In the genomic region with DNA sequence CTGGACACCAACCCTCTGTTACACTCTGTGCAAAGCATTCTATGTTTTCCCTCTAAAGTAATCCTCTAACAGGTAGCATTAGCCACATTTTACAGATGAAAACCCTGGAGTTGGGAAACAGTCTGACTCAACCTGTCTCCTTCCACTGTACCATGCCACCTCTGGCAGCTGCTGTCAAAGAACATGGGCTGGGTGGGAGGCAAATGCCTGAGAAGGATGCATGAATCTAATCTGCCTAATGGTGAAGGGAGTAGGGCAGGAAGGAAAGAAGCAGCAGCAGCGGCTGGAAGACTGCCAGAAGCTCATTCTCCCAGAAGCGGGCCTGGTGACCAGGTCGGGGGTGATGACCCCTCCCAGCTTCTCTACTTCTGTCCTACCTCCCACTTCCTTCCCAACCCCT, we compare ENCODE assay signal across 32 cellular contexts. TPM values are rescaled to one million over a fixed set of nuclear protein-coding genes. Genes with fewer than 3 reads are reported as not detected.
"Had no signal": no experiment of that assay in that cellular context is flagged by ENCODE, and none has a peak within 500 bp of the region (broad histone marks: within the 10 kb centered on the region; RNA-seq: fewer than 3 reads in every experiment).

No MANE protein-coding gene starts in this region.

- H3K4me1 Mint-ChIP-seq: activated CD4-positive, alpha-beta T cell treated with anti-CD3 and anti-CD28 coated beads for 36 hours; activated CD4-positive, alpha-beta T cell treated with anti-CD3 and anti-CD28 coated beads, Interleukin-2, amount 10 ng/mL, durations not matched to agents 7 days and 5 days; activated naive CD4-positive, alpha-beta T cell treated with anti-CD3 and anti-CD28 coated beads, Interleukin-2, amount 10 ng/mL, durations not matched to agents 7 days and 5 days; activated naive CD8-positive, alpha-beta T cell treated with anti-CD3 and anti-CD28 coated beads, Interleukin-2, amount 50 U/mL, for 24 hours had no signal

- H3K27ac ChIP-seq: brain microvascular endothelial cell, cardiac muscle cell, Peyer's patch, SJSA1 had no signal

- H3K9me3 ChIP-seq: MG63, Peyer's patch, SJSA1, SK-N-SH had no signal

- H3K4me1 ChIP-seq: Peyer's patch, SJSA1 had no signal

- H3K27ac Mint-ChIP-seq: activated CD4-positive, alpha-beta T cell treated with anti-CD3 and anti-CD28 coated beads for 36 hours; activated CD8-positive, alpha-beta T cell treated with anti-CD3 and anti-CD28 coated beads, Interleukin-2, amount 10 ng/mL, durations not matched to agents 7 days and 5 days; activated naive CD4-positive, alpha-beta T cell treated with anti-CD3 and anti-CD28 coated beads, Interleukin-2, amount 10 ng/mL, durations not matched to agents 7 days and 5 days; activated naive CD8-positive, alpha-beta T cell; activated naive CD8-positive, alpha-beta T cell treated with anti-CD3 and anti-CD28 coated beads, Interleukin-2, amount 50 U/mL, for 24 hours; T-helper 1 cell treated with Interleukin-12 subunit alpha and Interleukin-12 subunit beta and Interleukin-4 antibody, amounts not matched to agents 30 μg/mL and 1 μg/mL, for 36 hours; T-helper 2 cell treated with Interferon-gamma antibody and Interleukin-4, amounts not matched to agents 5 μg/mL and 100 μg/mL, for 36 hours had no signal

- DNase-seq: activated CD4-positive, alpha-beta T cell treated with anti-CD3 and anti-CD28 coated beads for 36 hours; activated CD4-positive, alpha-beta T cell treated with anti-CD3 and anti-CD28 coated beads, Interleukin-2, amount 10 ng/mL, durations not matched to agents 7 days and 5 days; activated CD4-positive, alpha-beta T cell treated with anti-CD3 and anti-CD28 coated beads, Interleukin-2, amount 50 U/mL, for 48 hours; activated CD8-positive, alpha-beta T cell treated with anti-CD3 and anti-CD28 coated beads, Interleukin-2, amount 10 ng/mL, durations not matched to agents 7 days and 5 days; activated naive CD4-positive, alpha-beta T cell treated with anti-CD3 and anti-CD28 coated beads, Interleukin-2, amount 10 ng/mL, durations not matched to agents 7 days and 5 days; activated naive CD8-positive, alpha-beta T cell treated with anti-CD3 and anti-CD28 coated beads, Interleukin-2, amount 50 U/mL, for 24 hours; activated T-cell treated with anti-CD3 and anti-CD28 coated beads, Interleukin-2, amount 50 U/mL, for 24 hours; amniotic stem cell; aorta; brain microvascular endothelial cell; Kasumi-1; KG1; MG63; MV-4-11; NCI-H1092; NCI-H1436 treated with DMSO at 0.1 percent for 48 hours; NCI-H1694 treated with DMSO at 0.1 percent for 48 hours; NCI-H2029; NCI-H345; NK-92 treated with Interleukin-12 subunit alpha and Interleukin-12 subunit beta, amount 100 ng/mL, for 24 hours; PC-3; RPMI8226; SHP77 treated with DMSO at 0.1 percent for 48 hours; SK-N-SH had no signal

- H3K4me3 Mint-ChIP-seq: activated CD4-positive, alpha-beta T cell treated with anti-CD3 and anti-CD28 coated beads for 36 hours; activated CD4-positive, alpha-beta T cell treated with anti-CD3 and anti-CD28 coated beads, Interleukin-2, amount 10 ng/mL, durations not matched to agents 7 days and 5 days; activated CD8-positive, alpha-beta T cell treated with anti-CD3 and anti-CD28 coated beads, Interleukin-2, amount 10 ng/mL, durations not matched to agents 7 days and 5 days; activated naive CD4-positive, alpha-beta T cell treated with anti-CD3 and anti-CD28 coated beads, Interleukin-2, amount 10 ng/mL, durations not matched to agents 7 days and 5 days; activated naive CD8-positive, alpha-beta T cell; activated naive CD8-positive, alpha-beta T cell treated with anti-CD3 and anti-CD28 coated beads, Interleukin-2, amount 50 U/mL, for 24 hours; activated T-cell treated with anti-CD3 and anti-CD28 coated beads, Interleukin-2, amount 50 U/mL, for 24 hours; T-helper 1 cell treated with Interleukin-12 subunit alpha and Interleukin-12 subunit beta and Interleukin-4 antibody, amounts not matched to agents 30 μg/mL and 1 μg/mL, for 36 hours; T-helper 2 cell treated with Interferon-gamma antibody and Interleukin-4, amounts not matched to agents 5 μg/mL and 100 μg/mL, for 36 hours had no signal

- H3K27me3 ChIP-seq: brain microvascular endothelial cell, cardiac muscle cell, MG63, Peyer's patch, SJSA1 had no signal

- H3K9ac ChIP-seq: SK-N-SH had no signal

- H3K27me3 Mint-ChIP-seq: activated CD4-positive, alpha-beta T cell treated with anti-CD3 and anti-CD28 coated beads for 36 hours; activated CD4-positive, alpha-beta T cell treated with anti-CD3 and anti-CD28 coated beads, Interleukin-2, amount 10 ng/mL, durations not matched to agents 7 days and 5 days; activated naive CD4-positive, alpha-beta T cell treated with anti-CD3 and anti-CD28 coated beads, Interleukin-2, amount 10 ng/mL, durations not matched to agents 7 days and 5 days; activated naive CD8-positive, alpha-beta T cell; activated naive CD8-positive, alpha-beta T cell treated with anti-CD3 and anti-CD28 coated beads, Interleukin-2, amount 50 U/mL, for 24 hours; activated T-cell treated with anti-CD3 and anti-CD28 coated beads, Interleukin-2, amount 50 U/mL, for 24 hours had no signal

- ATAC-seq: activated CD4-positive, alpha-beta T cell treated with anti-CD3 and anti-CD28 coated beads for 36 hours; activated CD4-positive, CD25-positive, alpha-beta regulatory T cell treated with anti-CD3 and anti-CD28 coated beads, Interleukin-2, amount 50 U/mL, for 24 hours; activated CD8-positive, alpha-beta T cell treated with anti-CD3 and anti-CD28 coated beads, Interleukin-2, amount 10 ng/mL, durations not matched to agents 7 days and 5 days; activated naive CD8-positive, alpha-beta T cell treated with anti-CD3 and anti-CD28 coated beads, Interleukin-2, amount 50 U/mL, for 24 hours; PC-3 had no signal

- H3K9me3 Mint-ChIP-seq: activated CD4-positive, alpha-beta T cell treated with anti-CD3 and anti-CD28 coated beads, Interleukin-2, amount 10 ng/mL, durations not matched to agents 7 days and 5 days; activated naive CD4-positive, alpha-beta T cell treated with anti-CD3 and anti-CD28 coated beads, Interleukin-2, amount 10 ng/mL, durations not matched to agents 7 days and 5 days; activated naive CD8-positive, alpha-beta T cell treated with anti-CD3 and anti-CD28 coated beads, Interleukin-2, amount 50 U/mL, for 24 hours; activated T-cell treated with anti-CD3 and anti-CD28 coated beads, Interleukin-2, amount 50 U/mL, for 24 hours; T-helper 1 cell treated with Interleukin-12 subunit alpha and Interleukin-12 subunit beta and Interleukin-4 antibody, amounts not matched to agents 30 μg/mL and 1 μg/mL, for 36 hours; T-helper 2 cell treated with Interferon-gamma antibody and Interleukin-4, amounts not matched to agents 5 μg/mL and 100 μg/mL, for 36 hours had no signal

- H3K4me3 ChIP-seq: cardiac muscle cell, MG63, Peyer's patch, SJSA1 had no signal

- H3K4me2 ChIP-seq: SK-N-SH had no signal

RNA-seq across cellular contexts. Expression of gene LRRC71, which starts 21.7 kb away (rescaled TPM):
- total RNA-seq: activated CD4-positive, alpha-beta T cell treated with anti-CD3 and anti-CD28 coated beads for 36 hours; activated CD4-positive, alpha-beta T cell treated with anti-CD3 and anti-CD28 coated beads, Interleukin-2, amount 10 ng/mL, durations not matched to agents 7 days and 5 days; activated CD8-positive, alpha-beta T cell treated with anti-CD3 and anti-CD28 coated beads, Interleukin-2, amount 10 ng/mL, durations not matched to agents 7 days and 5 days; NCI-H460; Peyer's patch; SJSA1 had no signal

RNA-seq across cellular contexts. Expression of gene PEAR1, which starts 48.7 kb away (rescaled TPM):
- total RNA-seq: activated CD4-positive, alpha-beta T cell treated with anti-CD3 and anti-CD28 coated beads for 36 hours had no signal
